ENCODE assay signal across 10 cellular contexts in the genomic region with DNA sequence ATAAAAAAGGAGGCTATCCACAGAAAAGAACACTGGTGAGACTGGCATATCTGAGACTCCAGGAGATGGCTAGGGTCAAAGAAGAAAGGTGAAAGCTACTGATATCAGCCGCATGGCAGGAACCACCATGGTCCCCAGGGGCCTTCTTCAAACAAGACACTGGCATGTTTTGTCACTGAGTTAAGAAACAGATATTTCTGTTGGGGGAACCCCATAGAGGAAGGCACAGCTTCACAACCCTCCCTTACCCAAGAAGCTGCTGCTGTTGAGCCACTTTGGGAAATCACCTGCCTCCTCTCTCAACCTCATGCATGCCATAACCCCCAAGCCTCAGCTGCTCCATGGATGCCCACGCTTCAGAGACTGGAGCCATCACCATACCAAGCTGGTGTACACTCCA.
DNase-seq lines count a peak whose midpoint lies in the region; ATAC-seq lines count a peak whose summit lies in the region.
"Had no signal": no experiment of that assay in that cellular context is flagged by ENCODE, and none has a peak within 500 bp of the region (broad histone marks: within the 10 kb centered on the region; RNA-seq: fewer than 3 reads in every experiment).

No MANE protein-coding gene starts in this region.

- H3K4me2 ChIP-seq in BLaER1, result peak overlapping the region; percentile 31

- no peak overlapping the region for H3K4me3 ChIP-seq in BLaER1
- H3K4me3 ChIP-seq in effector memory CD4-positive, alpha-beta T cell (ENCODE audit: insufficient read depth, low read depth, low read length, poor library complexity, severe bottlenecking), result no peak overlapping the region
- H3K4me3 ChIP-seq: psoas muscle had no signal

- H3K36me3 ChIP-seq in BLaER1, result no peaks in the 10 kb centered on the region
- H3K36me3 ChIP-seq in effector memory CD4-positive, alpha-beta T cell (ENCODE audit: control insufficient read depth, insufficient read depth, low read length), result no peaks in the 10 kb centered on the region

- H3K9me3 ChIP-seq in BLaER1, result no peaks in the 10 kb centered on the region; the same call in 1 of the 2 replicates
- H3K9me3 ChIP-seq in effector memory CD4-positive, alpha-beta T cell (ENCODE audit: control insufficient read depth, low read length), result no peaks in the 10 kb centered on the region

- DNase-seq in COLO668 (lab: John Stamatoyannopoulos, UW; ENCODE audit: unreplicated experiment) (no peak), middle frontal gyrus (ENCODE audit: extremely low spot score, low spot score) (no peak), EL (no peak)
- DNase-seq in effector memory CD4-positive, alpha-beta T cell, result no peak
- DNase-seq: NCI-H2081 treated with DMSO at 0.1 percent for 48 hours, psoas muscle had no signal

- no peaks in the 10 kb centered on the region for H3K27me3 ChIP-seq in BLaER1
- no peaks in the 10 kb centered on the region for H3K27me3 ChIP-seq in effector memory CD4-positive, alpha-beta T cell (replicated peaks; ENCODE audit: control insufficient read depth, insufficient read depth, low read length, poor library complexity, severe bottlenecking)

- H4K20me1 ChIP-seq in BLaER1, result no peaks in the 10 kb centered on the region

- no peak overlapping the region for H3K27ac ChIP-seq in BLaER1
- no peak overlapping the region for H3K27ac ChIP-seq in effector memory CD4-positive, alpha-beta T cell (ENCODE audit: insufficient read depth, low read length, poor library complexity, severe bottlenecking)
- H3K27ac ChIP-seq: psoas muscle had no signal

- peaks cover 11% of the 10 kb centered on the region for H3K4me1 ChIP-seq in BLaER1
- no peaks in the 10 kb centered on the region for H3K4me1 ChIP-seq in effector memory CD4-positive, alpha-beta T cell (ENCODE audit: control insufficient read depth, insufficient read depth, low read length, poor library complexity, severe bottlenecking)
- H3K4me1 ChIP-seq: psoas muscle had no signal

- no peak overlapping the region for H3K9ac ChIP-seq in BLaER1

- ATAC-seq in GM19023 (IDR thresholded peaks at IDR 0.05; ENCODE audit: unreplicated experiment) (peak; percentile 92), HG02759 (IDR thresholded peaks at IDR 0.05; ENCODE audit: unreplicated experiment) (peak; percentile 96), HG03565 (IDR thresholded peaks at IDR 0.05; ENCODE audit: unreplicated experiment) (peak; percentile 89)
- ATAC-seq: psoas muscle had no signal
